In the genomic region with DNA sequence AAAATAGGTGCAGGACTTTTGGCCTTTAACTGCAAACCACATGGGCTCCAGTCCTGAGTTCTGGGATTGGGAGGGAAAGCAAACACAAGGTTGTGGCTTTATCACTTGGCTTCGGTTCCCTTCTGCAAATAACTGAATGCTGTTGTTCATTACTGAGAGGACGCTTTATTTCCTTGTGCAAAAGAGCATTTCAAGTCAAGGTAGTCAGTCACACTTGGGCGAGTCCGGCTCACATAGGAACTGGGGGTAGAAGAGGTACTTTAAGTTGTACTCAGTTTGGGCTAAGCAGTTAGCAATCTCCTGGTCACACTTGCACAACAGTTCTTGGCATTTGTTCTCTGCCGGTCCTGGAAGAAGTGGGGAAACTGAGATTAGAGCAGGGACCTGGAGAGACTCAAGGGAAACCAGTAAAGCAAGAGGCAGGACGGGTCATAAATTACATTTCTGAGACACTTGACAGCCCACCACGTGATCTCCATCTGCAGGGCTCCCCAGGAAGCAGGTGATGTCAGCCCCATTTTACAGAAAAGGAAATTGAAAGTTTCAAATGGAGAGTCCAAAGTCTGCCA, we compare ENCODE assay signal across 1 cellular context.
TF ChIP-seq lines count a peak whose summit lies in the region.

No MANE protein-coding gene starts in this region.

TF ChIP-seq in GM12878, 131 proteins besides CTCF, POLR2A, EP300 and RAD21 (continues in another document):
- TF ChIP-seq, protein P1, sequence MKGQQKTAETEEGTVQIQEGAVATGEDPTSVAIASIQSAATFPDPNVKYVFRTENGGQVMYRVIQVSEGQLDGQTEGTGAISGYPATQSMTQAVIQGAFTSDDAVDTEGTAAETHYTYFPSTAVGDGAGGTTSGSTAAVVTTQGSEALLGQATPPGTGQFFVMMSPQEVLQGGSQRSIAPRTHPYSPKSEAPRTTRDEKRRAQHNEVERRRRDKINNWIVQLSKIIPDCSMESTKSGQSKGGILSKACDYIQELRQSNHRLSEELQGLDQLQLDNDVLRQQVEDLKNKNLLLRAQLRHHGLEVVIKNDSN (IDR thresholded peaks at IDR 0.05; ENCODE audit: borderline replicate concordance, extremely low read length, insufficient read depth, low read depth, low read length) = peak; percentile 86
- TF ChIP-seq, protein P2, sequence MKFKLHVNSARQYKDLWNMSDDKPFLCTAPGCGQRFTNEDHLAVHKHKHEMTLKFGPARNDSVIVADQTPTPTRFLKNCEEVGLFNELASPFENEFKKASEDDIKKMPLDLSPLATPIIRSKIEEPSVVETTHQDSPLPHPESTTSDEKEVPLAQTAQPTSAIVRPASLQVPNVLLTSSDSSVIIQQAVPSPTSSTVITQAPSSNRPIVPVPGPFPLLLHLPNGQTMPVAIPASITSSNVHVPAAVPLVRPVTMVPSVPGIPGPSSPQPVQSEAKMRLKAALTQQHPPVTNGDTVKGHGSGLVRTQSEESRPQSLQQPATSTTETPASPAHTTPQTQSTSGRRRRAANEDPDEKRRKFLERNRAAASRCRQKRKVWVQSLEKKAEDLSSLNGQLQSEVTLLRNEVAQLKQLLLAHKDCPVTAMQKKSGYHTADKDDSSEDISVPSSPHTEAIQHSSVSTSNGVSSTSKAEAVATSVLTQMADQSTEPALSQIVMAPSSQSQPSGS (IDR thresholded peaks at IDR 0.05; ENCODE audit: low read length) = peak; percentile 56
- peak; percentile 39; the same call in 1 of the 2 replicates for TF ChIP-seq IKZF1 (conservative IDR thresholded peaks at IDR 0.05)
- TF ChIP-seq, protein P3, sequence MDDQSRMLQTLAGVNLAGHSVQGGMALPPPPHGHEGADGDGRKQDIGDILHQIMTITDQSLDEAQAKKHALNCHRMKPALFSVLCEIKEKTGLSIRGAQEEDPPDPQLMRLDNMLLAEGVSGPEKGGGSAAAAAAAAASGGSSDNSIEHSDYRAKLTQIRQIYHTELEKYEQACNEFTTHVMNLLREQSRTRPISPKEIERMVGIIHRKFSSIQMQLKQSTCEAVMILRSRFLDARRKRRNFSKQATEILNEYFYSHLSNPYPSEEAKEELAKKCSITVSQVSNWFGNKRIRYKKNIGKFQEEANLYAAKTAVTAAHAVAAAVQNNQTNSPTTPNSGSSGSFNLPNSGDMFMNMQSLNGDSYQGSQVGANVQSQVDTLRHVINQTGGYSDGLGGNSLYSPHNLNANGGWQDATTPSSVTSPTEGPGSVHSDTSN (IDR thresholded peaks at IDR 0.05; ENCODE audit: insufficient replicate concordance, low read depth, low read length) = peak; percentile 90
- peak; percentile 73; the same call in 1 of the 2 replicates for TF ChIP-seq MXI1 (IDR thresholded peaks at IDR 0.05; ENCODE audit: low read depth, low read length)
- peak; percentile 63; the same call in 1 of the 2 replicates for TF ChIP-seq DPF2 (IDR thresholded peaks at IDR 0.05)
- TF ChIP-seq, protein P4, sequence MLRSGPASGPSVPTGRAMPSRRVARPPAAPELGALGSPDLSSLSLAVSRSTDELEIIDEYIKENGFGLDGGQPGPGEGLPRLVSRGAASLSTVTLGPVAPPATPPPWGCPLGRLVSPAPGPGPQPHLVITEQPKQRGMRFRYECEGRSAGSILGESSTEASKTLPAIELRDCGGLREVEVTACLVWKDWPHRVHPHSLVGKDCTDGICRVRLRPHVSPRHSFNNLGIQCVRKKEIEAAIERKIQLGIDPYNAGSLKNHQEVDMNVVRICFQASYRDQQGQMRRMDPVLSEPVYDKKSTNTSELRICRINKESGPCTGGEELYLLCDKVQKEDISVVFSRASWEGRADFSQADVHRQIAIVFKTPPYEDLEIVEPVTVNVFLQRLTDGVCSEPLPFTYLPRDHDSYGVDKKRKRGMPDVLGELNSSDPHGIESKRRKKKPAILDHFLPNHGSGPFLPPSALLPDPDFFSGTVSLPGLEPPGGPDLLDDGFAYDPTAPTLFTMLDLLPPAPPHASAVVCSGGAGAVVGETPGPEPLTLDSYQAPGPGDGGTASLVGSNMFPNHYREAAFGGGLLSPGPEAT (IDR thresholded peaks at IDR 0.05; ENCODE audit: low read depth) = peak; percentile 55; the same call in 1 of the 2 replicates
- no peak for TF ChIP-seq BRCA1 (IDR thresholded peaks at IDR 0.05; ENCODE audit: low read depth, low read length)
- TF ChIP-seq YY1 (IDR thresholded peaks at IDR 0.05; ENCODE audit: low read depth, low read length) = peak; percentile 49; the same call in 1 of the 2 replicates
- peak in 1 of 2 experiments; percentile 41; a peak in 1 of 4 replicates for TF ChIP-seq ETV6 (conservative IDR thresholded peaks at IDR 0.05 in 1 of 2, IDR thresholded peaks at IDR 0.05 in 1 of 2; ENCODE audit: borderline replicate concordance in 1 of 2, low read depth in 1 of 2)
- TF ChIP-seq MEF2B (IDR thresholded peaks at IDR 0.05; ENCODE audit: partially characterized antibody, poor library complexity, severe bottlenecking) = no peak
- TF ChIP-seq, protein P5, sequence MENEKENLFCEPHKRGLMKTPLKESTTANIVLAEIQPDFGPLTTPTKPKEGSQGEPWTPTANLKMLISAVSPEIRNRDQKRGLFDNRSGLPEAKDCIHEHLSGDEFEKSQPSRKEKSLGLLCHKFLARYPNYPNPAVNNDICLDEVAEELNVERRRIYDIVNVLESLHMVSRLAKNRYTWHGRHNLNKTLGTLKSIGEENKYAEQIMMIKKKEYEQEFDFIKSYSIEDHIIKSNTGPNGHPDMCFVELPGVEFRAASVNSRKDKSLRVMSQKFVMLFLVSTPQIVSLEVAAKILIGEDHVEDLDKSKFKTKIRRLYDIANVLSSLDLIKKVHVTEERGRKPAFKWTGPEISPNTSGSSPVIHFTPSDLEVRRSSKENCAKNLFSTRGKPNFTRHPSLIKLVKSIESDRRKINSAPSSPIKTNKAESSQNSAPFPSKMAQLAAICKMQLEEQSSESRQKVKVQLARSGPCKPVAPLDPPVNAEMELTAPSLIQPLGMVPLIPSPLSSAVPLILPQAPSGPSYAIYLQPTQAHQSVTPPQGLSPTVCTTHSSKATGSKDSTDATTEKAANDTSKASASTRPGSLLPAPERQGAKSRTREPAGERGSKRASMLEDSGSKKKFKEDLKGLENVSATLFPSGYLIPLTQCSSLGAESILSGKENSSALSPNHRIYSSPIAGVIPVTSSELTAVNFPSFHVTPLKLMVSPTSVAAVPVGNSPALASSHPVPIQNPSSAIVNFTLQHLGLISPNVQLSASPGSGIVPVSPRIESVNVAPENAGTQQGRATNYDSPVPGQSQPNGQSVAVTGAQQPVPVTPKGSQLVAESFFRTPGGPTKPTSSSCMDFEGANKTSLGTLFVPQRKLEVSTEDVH (IDR thresholded peaks at IDR 0.05; ENCODE audit: low read depth, partially characterized antibody) = peak; percentile 19
- peak; percentile 38; the same call in 1 of the 2 replicates for TF ChIP-seq RUNX3 (IDR thresholded peaks at IDR 0.05; ENCODE audit: low read length)
- TF ChIP-seq JUNB (IDR thresholded peaks at IDR 0.05) = peak; percentile 29; the same call in 1 of the 2 replicates
- TF ChIP-seq HDGF (IDR thresholded peaks at IDR 0.05) = no peak
- TF ChIP-seq, protein P6, sequence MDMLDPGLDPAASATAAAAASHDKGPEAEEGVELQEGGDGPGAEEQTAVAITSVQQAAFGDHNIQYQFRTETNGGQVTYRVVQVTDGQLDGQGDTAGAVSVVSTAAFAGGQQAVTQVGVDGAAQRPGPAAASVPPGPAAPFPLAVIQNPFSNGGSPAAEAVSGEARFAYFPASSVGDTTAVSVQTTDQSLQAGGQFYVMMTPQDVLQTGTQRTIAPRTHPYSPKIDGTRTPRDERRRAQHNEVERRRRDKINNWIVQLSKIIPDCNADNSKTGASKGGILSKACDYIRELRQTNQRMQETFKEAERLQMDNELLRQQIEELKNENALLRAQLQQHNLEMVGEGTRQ (IDR thresholded peaks at IDR 0.05; ENCODE audit: borderline replicate concordance, low read depth, low read length) = peak; percentile 79
- peak; percentile 12 to 45; a peak in 2 of 4 replicates for TF ChIP-seq IKZF2 (IDR thresholded peaks at IDR 0.05)
- TF ChIP-seq BACH1 (IDR thresholded peaks at IDR 0.05; ENCODE audit: borderline replicate concordance) = no peak
- TF ChIP-seq SPI1 (IDR thresholded peaks at IDR 0.05; ENCODE audit: borderline replicate concordance, insufficient read depth, low read depth, low read length) = peak; percentile 39; the same call in 1 of the 2 replicates
- TF ChIP-seq CREM (IDR thresholded peaks at IDR 0.05; ENCODE audit: low read depth) = 0 out of 2 replicates have a peak, but pooled peaks have one; percentile 25
- peak; percentile 66 to 81 for TF ChIP-seq BHLHE40 (IDR thresholded peaks at IDR 0.05; ENCODE audit: borderline replicate concordance in 1 of 2, low read depth in 2 of 2, low read length in 1 of 2)
- TF ChIP-seq, protein P7, sequence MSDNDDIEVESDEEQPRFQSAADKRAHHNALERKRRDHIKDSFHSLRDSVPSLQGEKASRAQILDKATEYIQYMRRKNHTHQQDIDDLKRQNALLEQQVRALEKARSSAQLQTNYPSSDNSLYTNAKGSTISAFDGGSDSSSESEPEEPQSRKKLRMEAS (IDR thresholded peaks at IDR 0.05; ENCODE audit: low read depth, low read length) = peak; percentile 77
- TF ChIP-seq, protein P8, sequence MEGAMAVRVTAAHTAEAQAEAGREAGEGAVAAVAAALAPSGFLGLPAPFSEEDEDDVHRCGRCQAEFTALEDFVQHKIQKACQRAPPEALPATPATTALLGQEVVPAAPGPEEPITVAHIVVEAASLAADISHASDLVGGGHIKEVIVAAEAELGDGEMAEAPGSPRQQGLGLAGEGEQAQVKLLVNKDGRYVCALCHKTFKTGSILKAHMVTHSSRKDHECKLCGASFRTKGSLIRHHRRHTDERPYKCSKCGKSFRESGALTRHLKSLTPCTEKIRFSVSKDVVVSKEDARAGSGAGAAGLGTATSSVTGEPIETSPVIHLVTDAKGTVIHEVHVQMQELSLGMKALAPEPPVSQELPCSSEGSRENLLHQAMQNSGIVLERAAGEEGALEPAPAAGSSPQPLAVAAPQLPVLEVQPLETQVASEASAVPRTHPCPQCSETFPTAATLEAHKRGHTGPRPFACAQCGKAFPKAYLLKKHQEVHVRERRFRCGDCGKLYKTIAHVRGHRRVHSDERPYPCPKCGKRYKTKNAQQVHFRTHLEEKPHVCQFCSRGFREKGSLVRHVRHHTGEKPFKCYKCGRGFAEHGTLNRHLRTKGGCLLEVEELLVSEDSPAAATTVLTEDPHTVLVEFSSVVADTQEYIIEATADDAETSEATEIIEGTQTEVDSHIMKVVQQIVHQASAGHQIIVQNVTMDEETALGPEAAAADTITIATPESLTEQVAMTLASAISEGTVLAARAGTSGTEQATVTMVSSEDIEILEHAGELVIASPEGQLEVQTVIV (IDR thresholded peaks at IDR 0.05; ENCODE audit: borderline replicate concordance, partially characterized antibody) = no peak
- peak; percentile 56; the same call in 1 of the 2 replicates for TF ChIP-seq NBN (IDR thresholded peaks at IDR 0.05)
- TF ChIP-seq, protein P9, sequence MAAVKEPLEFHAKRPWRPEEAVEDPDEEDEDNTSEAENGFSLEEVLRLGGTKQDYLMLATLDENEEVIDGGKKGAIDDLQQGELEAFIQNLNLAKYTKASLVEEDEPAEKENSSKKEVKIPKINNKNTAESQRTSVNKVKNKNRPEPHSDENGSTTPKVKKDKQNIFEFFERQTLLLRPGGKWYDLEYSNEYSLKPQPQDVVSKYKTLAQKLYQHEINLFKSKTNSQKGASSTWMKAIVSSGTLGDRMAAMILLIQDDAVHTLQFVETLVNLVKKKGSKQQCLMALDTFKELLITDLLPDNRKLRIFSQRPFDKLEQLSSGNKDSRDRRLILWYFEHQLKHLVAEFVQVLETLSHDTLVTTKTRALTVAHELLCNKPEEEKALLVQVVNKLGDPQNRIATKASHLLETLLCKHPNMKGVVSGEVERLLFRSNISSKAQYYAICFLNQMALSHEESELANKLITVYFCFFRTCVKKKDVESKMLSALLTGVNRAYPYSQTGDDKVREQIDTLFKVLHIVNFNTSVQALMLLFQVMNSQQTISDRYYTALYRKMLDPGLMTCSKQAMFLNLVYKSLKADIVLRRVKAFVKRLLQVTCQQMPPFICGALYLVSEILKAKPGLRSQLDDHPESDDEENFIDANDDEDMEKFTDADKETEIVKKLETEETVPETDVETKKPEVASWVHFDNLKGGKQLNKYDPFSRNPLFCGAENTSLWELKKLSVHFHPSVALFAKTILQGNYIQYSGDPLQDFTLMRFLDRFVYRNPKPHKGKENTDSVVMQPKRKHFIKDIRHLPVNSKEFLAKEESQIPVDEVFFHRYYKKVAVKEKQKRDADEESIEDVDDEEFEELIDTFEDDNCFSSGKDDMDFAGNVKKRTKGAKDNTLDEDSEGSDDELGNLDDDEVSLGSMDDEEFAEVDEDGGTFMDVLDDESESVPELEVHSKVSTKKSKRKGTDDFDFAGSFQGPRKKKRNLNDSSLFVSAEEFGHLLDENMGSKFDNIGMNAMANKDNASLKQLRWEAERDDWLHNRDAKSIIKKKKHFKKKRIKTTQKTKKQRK (IDR thresholded peaks at IDR 0.05; ENCODE audit: low read depth, low read length) = no peak
- TF ChIP-seq CHD2 (IDR thresholded peaks at IDR 0.05; ENCODE audit: borderline replicate concordance, low read depth, low read length) = no peak
- TF ChIP-seq FOXM1 (IDR thresholded peaks at IDR 0.05; ENCODE audit: low read depth, low read length) = no peak
- peak; percentile 33; the same call in 1 of the 2 replicates for TF ChIP-seq ZNF207 (IDR thresholded peaks at IDR 0.05; ENCODE audit: borderline replicate concordance)
- peak; percentile 97 for TF ChIP-seq RAD51 (IDR thresholded peaks at IDR 0.05)
- TF ChIP-seq ATF7 (IDR thresholded peaks at IDR 0.05; ENCODE audit: low read depth) = peak; percentile 97
- TF ChIP-seq, protein P10, sequence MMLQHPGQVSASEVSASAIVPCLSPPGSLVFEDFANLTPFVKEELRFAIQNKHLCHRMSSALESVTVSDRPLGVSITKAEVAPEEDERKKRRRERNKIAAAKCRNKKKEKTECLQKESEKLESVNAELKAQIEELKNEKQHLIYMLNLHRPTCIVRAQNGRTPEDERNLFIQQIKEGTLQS (IDR thresholded peaks at IDR 0.05; ENCODE audit: borderline replicate concordance, extremely low read depth, low read depth, low read length) = peak; percentile 49; the same call in 1 of the 2 replicates
- TF ChIP-seq KLF5 (IDR thresholded peaks at IDR 0.05; ENCODE audit: partially characterized antibody) = no peak
- TF ChIP-seq, protein P11, sequence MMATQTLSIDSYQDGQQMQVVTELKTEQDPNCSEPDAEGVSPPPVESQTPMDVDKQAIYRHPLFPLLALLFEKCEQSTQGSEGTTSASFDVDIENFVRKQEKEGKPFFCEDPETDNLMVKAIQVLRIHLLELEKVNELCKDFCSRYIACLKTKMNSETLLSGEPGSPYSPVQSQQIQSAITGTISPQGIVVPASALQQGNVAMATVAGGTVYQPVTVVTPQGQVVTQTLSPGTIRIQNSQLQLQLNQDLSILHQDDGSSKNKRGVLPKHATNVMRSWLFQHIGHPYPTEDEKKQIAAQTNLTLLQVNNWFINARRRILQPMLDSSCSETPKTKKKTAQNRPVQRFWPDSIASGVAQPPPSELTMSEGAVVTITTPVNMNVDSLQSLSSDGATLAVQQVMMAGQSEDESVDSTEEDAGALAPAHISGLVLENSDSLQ (IDR thresholded peaks at IDR 0.05) = peak; percentile 90
- TF ChIP-seq SIN3A (IDR thresholded peaks at IDR 0.05; ENCODE audit: low read depth, low read length) = 0 out of 2 replicates have a peak, but pooled peaks have one; percentile 66
- TF ChIP-seq BCL11A (IDR thresholded peaks at IDR 0.05; ENCODE audit: low read depth, low read length) = 0 out of 2 replicates have a peak, but pooled peaks have one; percentile 4
- TF ChIP-seq PAX5 (IDR thresholded peaks at IDR 0.05; ENCODE audit: borderline replicate concordance, low read depth, low read length) = peak; percentile 88
